16 cellular contexts compared by ENCODE assay signal in the genomic region with DNA sequence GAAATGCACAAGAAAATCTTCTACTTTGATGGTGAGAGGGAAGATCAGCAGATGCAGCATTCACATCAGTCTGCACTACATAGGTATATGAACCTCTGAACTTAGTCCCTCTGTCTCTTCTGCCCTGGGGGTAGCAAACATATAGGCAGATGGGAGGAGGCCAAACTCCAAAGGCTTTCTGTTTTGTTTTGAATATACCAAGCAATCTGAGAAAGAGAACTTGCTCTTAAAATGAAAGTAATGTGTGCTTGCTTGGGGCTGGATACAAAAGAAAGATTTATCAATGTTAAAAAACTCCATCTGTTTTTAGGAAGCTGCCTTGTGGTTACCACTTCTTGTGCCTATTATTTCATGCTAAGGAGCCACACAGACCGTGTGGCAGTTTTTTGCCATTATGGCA.
A peak's percentile ranks its signal among the peaks of the same experiment; 100 is the strongest.
DNase-seq lines count a peak whose midpoint lies in the region; ATAC-seq and TF ChIP-seq lines count a peak whose summit lies in the region.
"Had no signal": no experiment of that assay in that cellular context is flagged by ENCODE, and none has a peak within 500 bp of the region (broad histone marks: within the 10 kb centered on the region; RNA-seq: fewer than 3 reads in every experiment).

No MANE protein-coding gene starts in this region.

- H3K4me3 Mint-ChIP-seq in dendritic cell treated with granulocyte-macrophage colony-stimulating factor and Interleukin-4, amounts not matched to agents 40 ng/mL and 50 ng/mL, for 4 days = no peak overlapping the region
- H3K4me3 Mint-ChIP-seq: stimulated activated effector memory CD8-positive, alpha-beta T cell treated with anti-CD3 and anti-CD28 coated beads, Interleukin-12 subunit alpha, Interleukin-12 subunit beta, amount 100 ng/mL, for 72 hours; T-helper 17 cell had no signal

- H3K27ac Mint-ChIP-seq in dendritic cell treated with granulocyte-macrophage colony-stimulating factor and Interleukin-4, amounts not matched to agents 40 ng/mL and 50 ng/mL, for 4 days = peak overlapping the region; percentile 41
- H3K27ac Mint-ChIP-seq: stimulated activated effector memory CD8-positive, alpha-beta T cell treated with anti-CD3 and anti-CD28 coated beads, Interleukin-12 subunit alpha, Interleukin-12 subunit beta, amount 100 ng/mL, for 72 hours; T-helper 17 cell had no signal

- peaks cover 6% of the 10 kb centered on the region for H3K36me3 Mint-ChIP-seq in dendritic cell treated with granulocyte-macrophage colony-stimulating factor and Interleukin-4, amounts not matched to agents 40 ng/mL and 50 ng/mL, for 4 days (ENCODE audit: low read depth)
- H3K36me3 Mint-ChIP-seq: stimulated activated effector memory CD8-positive, alpha-beta T cell treated with anti-CD3 and anti-CD28 coated beads, Interleukin-12 subunit alpha, Interleukin-12 subunit beta, amount 100 ng/mL, for 72 hours had no signal

- in situ Hi-C loops in GM13977 (cut with MboI; ENCODE audit: low pct_unique_long_range_greater_than_20kb, low sequenced_read_pairs, unreplicated experiment) (no loop called here), KBM-7 (cut with MboI; ENCODE audit: low pct_unique_long_range_greater_than_20kb, low sequenced_read_pairs) (loop anchor here (25.0 kb wide), 1 partner anchor 96 kb away; no protein-coding TSS in a partner anchor)

- peaks cover 5% of the 10 kb centered on the region for H3K4me1 Mint-ChIP-seq in dendritic cell treated with granulocyte-macrophage colony-stimulating factor and Interleukin-4, amounts not matched to agents 40 ng/mL and 50 ng/mL, for 4 days (ENCODE audit: low read depth)
- H3K4me1 Mint-ChIP-seq: stimulated activated effector memory CD8-positive, alpha-beta T cell treated with anti-CD3 and anti-CD28 coated beads, Interleukin-12 subunit alpha, Interleukin-12 subunit beta, amount 100 ng/mL, for 72 hours had no signal

- intact Hi-C loops in dendritic cell treated with granulocyte-macrophage colony-stimulating factor and Interleukin-4, amounts not matched to agents 40 ng/mL and 50 ng/mL, for 4 days (cut with micrococcal nuclease) = no loop called here

- peaks cover 17% of the 10 kb centered on the region for H3K9me3 Mint-ChIP-seq in dendritic cell treated with granulocyte-macrophage colony-stimulating factor and Interleukin-4, amounts not matched to agents 40 ng/mL and 50 ng/mL, for 4 days

- TF ChIP-seq CTCF in GM13977 (IDR thresholded peaks at IDR 0.05; ENCODE audit: extremely low read depth, insufficient read depth, missing control alignments) = no peak

- ATAC-seq in GM21723 (IDR thresholded peaks at IDR 0.05; ENCODE audit: unreplicated experiment) = no peak
- ATAC-seq: esophagus mucosa; stimulated activated effector memory CD8-positive, alpha-beta T cell treated with anti-CD3 and anti-CD28 coated beads, Interleukin-12 subunit alpha, Interleukin-12 subunit beta, amount 100 ng/mL, for 72 hours; T-helper 17 cell had no signal

- peaks cover 6% of the 10 kb centered on the region for H3K27me3 Mint-ChIP-seq in dendritic cell treated with granulocyte-macrophage colony-stimulating factor and Interleukin-4, amounts not matched to agents 40 ng/mL and 50 ng/mL, for 4 days

- DNase-seq in GM13977 (ENCODE audit: low spot score) (peak; percentile 14), GM19240 (ENCODE audit: insufficient read length, low spot score) (peak; percentile 19), KBM-7 (peak; percentile 54), NK-92 (lab: John Stamatoyannopoulos, UW; ENCODE audit: unreplicated experiment) (no peak), HK-2 (ENCODE audit: unreplicated experiment) (no peak), NCI-H1694 treated with DMSO at 0.1 percent for 48 hours (lab: John Stamatoyannopoulos, UW) (no peak)
- DNase-seq: activated CD4-positive, alpha-beta T cell treated with anti-CD3 and anti-CD28 coated beads, Interleukin-2, amount 50 U/mL, for 1 hour; cortex of kidney; heart left ventricle; occipital lobe; T-helper 17 cell; uterus had no signal

Comparison
In these comparisons a context has a peak if more than half of its experiments do, and no peak if none do; other contexts are left out.
1. DNase-seq: peak in GM13977 (single experiment), GM19240 (single experiment) and KBM-7 (single experiment); none in NK-92 (single experiment), HK-2 (single experiment) and NCI-H1694 treated with DMSO at 0.1 percent for 48 hours (single experiment).